ENCODE assay signal across 8 cellular contexts in genomic region chr1:33256701-33257387, GRCh38. TPM values are rescaled to one million over a fixed set of nuclear protein-coding genes. Genes with fewer than 3 reads are reported as not detected.
DNase-seq lines count a peak whose midpoint lies in the region; ATAC-seq and TF ChIP-seq lines count a peak whose summit lies in the region.

No MANE protein-coding gene starts in this region.

- H3K4me1 ChIP-seq in mucosa of descending colon (ENCODE audit: low read depth) = peaks cover 17% of the 10 kb centered on the region

- TF ChIP-seq CTCF in GM12864 (IDR thresholded peaks at IDR 0.05; ENCODE audit: low read depth, low read length, missing control alignments) = no peak
- no peak for TF ChIP-seq CTCF in mucosa of descending colon (IDR thresholded peaks at IDR 0.05)

- ATAC-seq in HG03175 (IDR thresholded peaks at IDR 0.05; ENCODE audit: unreplicated experiment) (peak; percentile 37), mucosa of descending colon (peak; percentile 70)

- intact Hi-C loops in mucosa of descending colon (cut with DNase I, micrococcal nuclease) = no loop called here

- H3K27ac ChIP-seq in epithelial cell of prostate = peak overlapping the region; percentile 73

- H3K4me3 ChIP-seq in GM12864 (ENCODE audit: low read depth, low read length) (peak overlapping the region; percentile 51), mucosa of descending colon (peak overlapping the region; percentile 30)

- no peaks in the 10 kb centered on the region for H3K36me3 ChIP-seq in mucosa of descending colon (ENCODE audit: low read depth)

- DNase-seq in GM12864 (ENCODE audit: low read depth) (peak; percentile 31), NOMO-1 treated with dmso at 0.1 percent for 144 hours (lab: John Stamatoyannopoulos, UW; ENCODE audit: unreplicated experiment) (peak; percentile 47), activated T-cell treated with anti-CD3 and anti-CD28 coated beads for 24 hours (ENCODE audit: low read depth) (peak; percentile 41), epithelial cell of prostate (ENCODE audit: low read depth, low spot score) (peak; percentile 59), mucosa of descending colon (peak; percentile 74 to 83 (median 80)), NCI-H1048 (lab: John Stamatoyannopoulos, UW) (no peak)
- DNase-seq in stimulated activated CD8-positive, alpha-beta memory T cell treated with anti-CD3 and anti-CD28 coated beads, Interleukin-4, amount 100 ng/mL, for 48 hours = peak; percentile 62

- H3K9me3 ChIP-seq in mucosa of descending colon = no peaks in the 10 kb centered on the region

RNA-seq across cellular contexts. Expression of gene ZNF362, which starts 0.6 kb away (rescaled TPM):
- 10 to 100 TPM; 12.1 to 33.3 (median 13.7) TPM for total RNA-seq in mucosa of descending colon
